In genomic region chr6:137102851-137103492, GRCh38 we compare ENCODE assay signal across 10 cellular contexts. TPM values are rescaled to one million over a fixed set of nuclear protein-coding genes. Genes with fewer than 3 reads are reported as not detected.
A peak's percentile ranks its signal among the peaks of the same experiment; 100 is the strongest.
DNase-seq lines count a peak whose midpoint lies in the region; ATAC-seq and TF ChIP-seq lines count a peak whose summit lies in the region.
"Had no signal": no experiment of that assay in that cellular context is flagged by ENCODE, and none has a peak within 500 bp of the region (broad histone marks: within the 10 kb centered on the region; RNA-seq: fewer than 3 reads in every experiment).

No MANE protein-coding gene starts in this region.

- H3K9me3 ChIP-seq in neural progenitor cell (ENCODE audit: low read depth): peaks cover 4% of the 10 kb centered on the region
- no peaks in the 10 kb centered on the region for H3K9me3 ChIP-seq in right atrium auricular region

- TF ChIP-seq CTCF in GM10248 (IDR thresholded peaks at IDR 0.05; ENCODE audit: control extremely low read depth, extremely low read depth, low read depth, missing control alignments): no peak
- no peak for TF ChIP-seq CTCF in neural progenitor cell (IDR thresholded peaks at IDR 0.05)
- no peak for TF ChIP-seq CTCF in right atrium auricular region (IDR thresholded peaks at IDR 0.05)

- no peak overlapping the region for H3K9ac ChIP-seq in neural progenitor cell

- no peaks in the 10 kb centered on the region for H3K36me3 ChIP-seq in neural progenitor cell
- no peaks in the 10 kb centered on the region for H3K36me3 ChIP-seq in right atrium auricular region

- H3K36me3 Mint-ChIP-seq in activated T-cell treated with anti-CD3 and anti-CD28 coated beads, Interleukin-2, amount 50 U/mL, for 72 hours (ENCODE audit: insufficient read depth in 2 of 2): peaks cover 2% of the 10 kb centered on the region in 2 donors
- no peaks in the 10 kb centered on the region for H3K36me3 Mint-ChIP-seq in neural progenitor cell

- H3K9me3 Mint-ChIP-seq in activated T-cell treated with anti-CD3 and anti-CD28 coated beads, Interleukin-2, amount 50 U/mL, for 72 hours: peaks cover 2% of the 10 kb centered on the region in 2 donors
- H3K9me3 Mint-ChIP-seq in neural progenitor cell: peaks cover 11% of the 10 kb centered on the region

- H3K4me1 Mint-ChIP-seq in activated T-cell treated with anti-CD3 and anti-CD28 coated beads, Interleukin-2, amount 50 U/mL, for 72 hours (ENCODE audit: low read depth): peaks cover 46% of the 10 kb centered on the region
- no peaks in the 10 kb centered on the region for H3K4me1 Mint-ChIP-seq in neural progenitor cell

- peak overlapping the region; percentile 25 for H3K27ac Mint-ChIP-seq in activated T-cell treated with anti-CD3 and anti-CD28 coated beads, Interleukin-2, amount 50 U/mL, for 72 hours
- H3K27ac Mint-ChIP-seq in neural progenitor cell: no peak overlapping the region

- H3K27ac ChIP-seq in neural progenitor cell (no peak overlapping the region), right atrium auricular region (no peak overlapping the region)

- DNase-seq in GM10248 (ENCODE audit: extremely low spot score) (peak; percentile 70), NCI-H2171 (lab: John Stamatoyannopoulos, UW) (no peak), SIG-M5 (lab: John Stamatoyannopoulos, UW) (no peak), neural progenitor cell (ENCODE audit: low spot score) (no peak), right atrium auricular region (ENCODE audit: low spot score) (no peak)
- peak; percentile 58 to 67 for DNase-seq in activated T-cell treated with anti-CD3 and anti-CD28 coated beads, Interleukin-2, amount 50 U/mL, for 72 hours
- DNase-seq: effector memory CD4-positive, alpha-beta T cell; NCI-H1694 treated with DMSO at 0.1 percent for 48 hours had no signal

- H3K79me2 ChIP-seq in neural progenitor cell (ENCODE audit: low read depth): no peaks in the 10 kb centered on the region

- H3K4me3 Mint-ChIP-seq in activated T-cell treated with anti-CD3 and anti-CD28 coated beads, Interleukin-2, amount 50 U/mL, for 72 hours: peak overlapping the region; percentile 31 to 46
- no peak overlapping the region for H3K4me3 Mint-ChIP-seq in neural progenitor cell

- H3K4me2 ChIP-seq in neural progenitor cell: no peak overlapping the region

- no peaks in the 10 kb centered on the region for H3K27me3 ChIP-seq in neural progenitor cell
- no peaks in the 10 kb centered on the region for H3K27me3 ChIP-seq in right atrium auricular region

- H3K4me3 ChIP-seq in neural progenitor cell (no peak overlapping the region), right atrium auricular region (no peak overlapping the region)

- H2AFZ ChIP-seq in neural progenitor cell (replicated peaks): no peak overlapping the region

- H3K4me1 ChIP-seq in neural progenitor cell (no peaks in the 10 kb centered on the region), right atrium auricular region (peaks cover 0 to 7% of the 10 kb centered on the region in 2 donors)

- peak; percentile 85 for ATAC-seq in GM19328 (IDR thresholded peaks at IDR 0.05; ENCODE audit: unreplicated experiment)
- peak; percentile 82 for ATAC-seq in HG03060 (IDR thresholded peaks at IDR 0.05; ENCODE audit: low read depth, unreplicated experiment)
- ATAC-seq in activated T-cell treated with anti-CD3 and anti-CD28 coated beads, Interleukin-2, amount 50 U/mL, for 72 hours (replicated peaks in 1 of 2): peak; percentile 92 to 95

- H3K27me3 Mint-ChIP-seq in activated T-cell treated with anti-CD3 and anti-CD28 coated beads, Interleukin-2, amount 50 U/mL, for 72 hours (ENCODE audit: low read depth): no peaks in the 10 kb centered on the region
- no peaks in the 10 kb centered on the region for H3K27me3 Mint-ChIP-seq in neural progenitor cell (ENCODE audit: insufficient read depth, low read depth)

- H4K20me1 ChIP-seq in neural progenitor cell (ENCODE audit: low read depth): no peaks in the 10 kb centered on the region

- POLR2A ChIA-PET in GM10248 (lab: Yijun Ruan, JAX): interaction anchor here (0.6 to 1.0 kb wide), 3 partner anchors 9 to 212 kb away, joined by 3 to 4 read pairs (median 3); no protein-coding TSS in a partner anchor

- CTCF ChIA-PET in GM10248 (lab: Yijun Ruan, JAX): interaction anchor here (0.9 to 3.7 kb wide), 8 partner anchors 8 to 565 kb away, joined by 3 to 42 read pairs (median 4); no protein-coding TSS in a partner anchor

- H3F3A ChIP-seq in neural progenitor cell (ENCODE audit: low read depth): no peaks in the 10 kb centered on the region

RNA-seq across cellular contexts. Expression of gene IL20RA, which starts 58.2 kb away (rescaled TPM):
- not detected for total RNA-seq in activated T-cell treated with anti-CD3 and anti-CD28 coated beads, Interleukin-2, amount 50 U/mL, for 72 hours
- not detected in 2 replicates for total RNA-seq in neural progenitor cell (ENCODE audit: low replicate concordance)
- 1 to 10 TPM in 1 of 2 donors, under 1 TPM in 1; 0.12 to 5.0 TPM for total RNA-seq in right atrium auricular region

Comparison
In these comparisons a context has a peak if more than half of its experiments do, and no peak if none do; other contexts are left out.
1. DNase-seq: peak in GM10248 (single experiment) and activated T-cell treated with anti-CD3 and anti-CD28 coated beads, Interleukin-2, amount 50 U/mL, for 72 hours (2 of 2); none in NCI-H2171 (single experiment), SIG-M5 (single experiment), neural progenitor cell (single experiment) and right atrium auricular region (single experiment).
2. Peak in every context shown above with its lines, with median percentiles within 50 percentile points of each other: ATAC-seq.